ENCODE assay signal across 11 cellular contexts in the genomic region with DNA sequence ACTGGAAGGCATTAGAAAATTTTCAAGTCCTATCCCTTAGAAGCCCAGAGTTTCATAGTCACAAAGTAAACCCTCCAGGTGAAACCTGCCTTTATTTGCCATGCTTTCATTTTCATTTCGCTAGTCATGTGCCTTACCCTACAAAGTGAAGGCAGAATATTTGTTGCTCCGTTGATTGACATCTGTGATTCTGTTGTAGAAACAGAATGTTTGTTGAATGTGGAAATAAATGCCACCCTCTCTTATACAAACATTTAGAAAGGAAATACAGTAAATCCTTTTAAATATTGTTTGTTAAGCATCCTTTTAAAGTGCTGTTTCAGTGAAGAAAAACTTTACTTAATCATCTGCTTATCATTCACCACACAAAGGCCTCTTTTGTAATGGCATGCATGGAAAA.
DNase-seq lines count a peak whose midpoint lies in the region; ATAC-seq and TF ChIP-seq lines count a peak whose summit lies in the region.
"Had no signal": no experiment of that assay in that cellular context is flagged by ENCODE, and none has a peak within 500 bp of the region (broad histone marks: within the 10 kb centered on the region; RNA-seq: fewer than 3 reads in every experiment).

No MANE protein-coding gene starts in this region.

- H3K27ac ChIP-seq in KMS-11: no peak overlapping the region
- H3K27ac ChIP-seq in brain microvascular endothelial cell: peak overlapping the region; percentile 88

- no peaks in the 10 kb centered on the region for H3K9me3 ChIP-seq in mucosa of stomach (ENCODE audit: control insufficient read depth, low read length)

- H3K4me3 ChIP-seq in KMS-11 (IDR thresholded peaks at IDR 0.05; ENCODE audit: insufficient read depth, low read depth, low read length): no peak overlapping the region
- no peak overlapping the region for H3K4me3 ChIP-seq in brain microvascular endothelial cell (ENCODE audit: low read depth, low read length)
- no peak overlapping the region for H3K4me3 ChIP-seq in mucosa of stomach (ENCODE audit: low read length)

- H3K4me1 ChIP-seq in KMS-11 (ENCODE audit: low read depth, poor library complexity, severe bottlenecking) (peaks cover 25% of the 10 kb centered on the region), mucosa of stomach (ENCODE audit: control insufficient read depth, insufficient read depth, low read length) (peaks cover 12% of the 10 kb centered on the region)

- H3K36me3 ChIP-seq in KMS-11 (ENCODE audit: insufficient read depth) (no peaks in the 10 kb centered on the region), brain microvascular endothelial cell (replicated peaks) (no peaks in the 10 kb centered on the region), mucosa of stomach (ENCODE audit: control insufficient read depth, insufficient read depth, low read length) (no peaks in the 10 kb centered on the region)

- H2AFZ ChIP-seq in KMS-11 (ENCODE audit: low read depth): peak overlapping the region; percentile 48

- no peaks in the 10 kb centered on the region for H4K20me1 ChIP-seq in KMS-11 (ENCODE audit: insufficient read depth)

- in situ Hi-C loops in brain microvascular endothelial cell (cut with HindIII; ENCODE audit: low pct_ligation_motif_present, low sequenced_read_pairs): no loop called here

- H3K9ac ChIP-seq in KMS-11: peak overlapping the region; percentile 3; the same call in 1 of the 2 replicates
- H3K9ac ChIP-seq in mucosa of stomach (ENCODE audit: low read length): peak overlapping the region; percentile 49

- peak overlapping the region; percentile 62 for H3K4me2 ChIP-seq in KMS-11

- DNase-seq in DMS53 (lab: John Stamatoyannopoulos, UW) (peak; percentile 76), brain microvascular endothelial cell (no peak), RKO (ENCODE audit: low spot score) (no peak)
- DNase-seq: activated CD8-positive, alpha-beta memory T cell treated with anti-CD3 and anti-CD28 coated beads, Interleukin-2, amount 50 U/mL, for 4 hours; aorta; H7; NCI-H1930 had no signal

- H3K27me3 ChIP-seq in KMS-11 (ENCODE audit: insufficient read depth, low read depth): no peaks in the 10 kb centered on the region
- no peaks in the 10 kb centered on the region for H3K27me3 ChIP-seq in brain microvascular endothelial cell (replicated peaks)
- H3K27me3 ChIP-seq in mucosa of stomach (ENCODE audit: control insufficient read depth, insufficient read depth, low read length): no peaks in the 10 kb centered on the region

- ATAC-seq in HG03520 (IDR thresholded peaks at IDR 0.05; ENCODE audit: unreplicated experiment) (no peak), HG02642 (IDR thresholded peaks at IDR 0.05; ENCODE audit: poor library complexity, unreplicated experiment) (no peak)

- TF ChIP-seq CTCF in KMS-11 (conservative IDR thresholded peaks at IDR 0.05; ENCODE audit: low read depth, low read length): no peak
- TF ChIP-seq CTCF in brain microvascular endothelial cell (IDR thresholded peaks at IDR 0.05; ENCODE audit: low read depth, low read length, missing control alignments): no peak

- H3K79me2 ChIP-seq in KMS-11 (ENCODE audit: insufficient read depth, low read depth): no peaks in the 10 kb centered on the region
